Comparison of ENCODE assay signal across 16 cellular contexts in genomic region chr10:55370021-55370420, GRCh38.
A peak's percentile ranks its signal among the peaks of the same experiment; 100 is the strongest.
DNase-seq lines count a peak whose midpoint lies in the region; ATAC-seq and TF ChIP-seq lines count a peak whose summit lies in the region.
"Had no signal": no experiment of that assay in that cellular context is flagged by ENCODE, and none has a peak within 500 bp of the region (broad histone marks: within the 10 kb centered on the region; RNA-seq: fewer than 3 reads in every experiment).

No MANE protein-coding gene starts in this region.

- H3K4me3 ChIP-seq in GM23338 (no peak overlapping the region), Caco-2 (ENCODE audit: low read depth, low read length) (no peak overlapping the region)
- H3K4me3 ChIP-seq: breast epithelium, mucosa of descending colon had no signal

- H3K27ac ChIP-seq in GM23338 (ENCODE audit: low read depth): no peak overlapping the region
- H3K27ac ChIP-seq: breast epithelium, HL-60 had no signal

- no peaks in the 10 kb centered on the region for H3F3A ChIP-seq in GM23338 (replicated peaks; ENCODE audit: low read depth)

- BruUV-seq in Caco-2 (replicated peaks; lab: Mats Ljungman, UMichigan): no TSS peak

- no peaks in the 10 kb centered on the region; the same call in 1 of the 2 replicates for H3K9me2 ChIP-seq in GM23338 (ENCODE audit: insufficient read depth)

- intact Hi-C loops in Caco-2 (cut with micrococcal nuclease; ENCODE audit: unreplicated experiment): no loop called here

- H3K79me2 ChIP-seq in GM23338 (replicated peaks; ENCODE audit: insufficient read depth): no peaks in the 10 kb centered on the region

- H3K4me1 Mint-ChIP-seq in GM23338 (peaks cover 2% of the 10 kb centered on the region; the same call in 2 of the 3 replicates), Caco-2 (ENCODE audit: low read depth, unreplicated experiment) (no peaks in the 10 kb centered on the region)
- H3K4me1 Mint-ChIP-seq: CD14-positive monocyte, endodermal cell had no signal

- H4K20me1 ChIP-seq in GM23338 (replicated peaks; ENCODE audit: insufficient read depth): no peaks in the 10 kb centered on the region

- H3K27me3 Mint-ChIP-seq in GM23338 (ENCODE audit: insufficient read depth, low read depth, poor library complexity) (no peaks in the 10 kb centered on the region), Caco-2 (ENCODE audit: insufficient read depth, unreplicated experiment) (no peaks in the 10 kb centered on the region)

- H3K27ac Mint-ChIP-seq in GM23338: no peak overlapping the region
- no peak overlapping the region for H3K27ac Mint-ChIP-seq in Caco-2 (ENCODE audit: unreplicated experiment)
- H3K27ac Mint-ChIP-seq: activated CD8-positive, alpha-beta T cell treated with anti-CD3 and anti-CD28 coated beads, Interleukin-2, amount 10 ng/mL, durations not matched to agents 7 days and 5 days; CD14-positive monocyte; endodermal cell had no signal

- DNase-seq in GM23338 (ENCODE audit: low spot score): no peak
- DNase-seq in NCI-H2227 (lab: John Stamatoyannopoulos, UW; ENCODE audit: unreplicated experiment): peak; percentile 69
- peak; percentile 6 for DNase-seq in brain pericyte (ENCODE audit: low read depth, low spot score)
- peak; percentile 6 for DNase-seq in retina
- DNase-seq in cerebellar nuclear complex (lab: John Stamatoyannopoulos, UW): no peak
- DNase-seq in Caco-2: no peak
- DNase-seq: activated CD8-positive, alpha-beta T cell treated with anti-CD3 and anti-CD28 coated beads, Interleukin-2, amount 10 ng/mL, durations not matched to agents 7 days and 5 days; DND-41; endodermal cell; kidney; mucosa of descending colon; posterior cingulate gyrus had no signal

- TF ChIP-seq CTCF in GM23338 (conservative IDR thresholded peaks at IDR 0.05; ENCODE audit: low read depth in 2 of 2) (no peak), Caco-2 (IDR thresholded peaks at IDR 0.05; ENCODE audit: insufficient read depth in 1 of 2, low read depth in 1 of 2, low read length in 1 of 2, severe bottlenecking in 1 of 2, unreplicated experiment in 1 of 2) (no peak)

- H3K9me3 Mint-ChIP-seq in GM23338: no peaks in the 10 kb centered on the region
- no peaks in the 10 kb centered on the region for H3K9me3 Mint-ChIP-seq in Caco-2 (ENCODE audit: unreplicated experiment)
- H3K9me3 Mint-ChIP-seq: endodermal cell had no signal

- CTCF ChIA-PET in Caco-2 (lab: Charles Lee): no interaction called here

- no peaks in the 10 kb centered on the region for H3K9me3 ChIP-seq in Caco-2
- H3K9me3 ChIP-seq: breast epithelium, mucosa of descending colon had no signal

- no peaks in the 10 kb centered on the region for H3K4me1 ChIP-seq in GM23338 (ENCODE audit: insufficient read depth)
- H3K4me1 ChIP-seq in Caco-2: no peaks in the 10 kb centered on the region
- H3K4me1 ChIP-seq: breast epithelium had no signal

- POLR2A ChIA-PET in Caco-2 (lab: Charles Lee): no interaction called here

- no peaks in the 10 kb centered on the region for H3K36me3 Mint-ChIP-seq in GM23338 (ENCODE audit: low read depth)
- H3K36me3 Mint-ChIP-seq in Caco-2 (ENCODE audit: insufficient read depth, unreplicated experiment): no peaks in the 10 kb centered on the region
- H3K36me3 Mint-ChIP-seq: CD14-positive monocyte had no signal

- 0 out of 2 replicates have a peak overlapping the region, but pooled peaks have one; percentile 11 for H2AFZ ChIP-seq in GM23338

- ATAC-seq in GM23338 (no peak), HG02973 (IDR thresholded peaks at IDR 0.05; ENCODE audit: unreplicated experiment) (no peak)
- ATAC-seq: activated CD8-positive, alpha-beta T cell treated with anti-CD3 and anti-CD28 coated beads, Interleukin-2, amount 10 ng/mL, durations not matched to agents 7 days and 5 days; mucosa of descending colon had no signal

- H3K27me3 ChIP-seq in GM23338 (ENCODE audit: insufficient read depth) (no peaks in the 10 kb centered on the region), Caco-2 (replicated peaks; ENCODE audit: control insufficient read depth, insufficient read depth, low read length) (no peaks in the 10 kb centered on the region)
- H3K27me3 ChIP-seq: breast epithelium had no signal

- H3K4me3 Mint-ChIP-seq in GM23338 (no peak overlapping the region), Caco-2 (ENCODE audit: unreplicated experiment) (no peak overlapping the region)
- H3K4me3 Mint-ChIP-seq: activated CD8-positive, alpha-beta T cell treated with anti-CD3 and anti-CD28 coated beads, Interleukin-2, amount 10 ng/mL, durations not matched to agents 7 days and 5 days; CD14-positive monocyte; endodermal cell had no signal

- H3K36me3 ChIP-seq in GM23338 (ENCODE audit: insufficient read depth): no peaks in the 10 kb centered on the region
- no peaks in the 10 kb centered on the region for H3K36me3 ChIP-seq in Caco-2 (ENCODE audit: control insufficient read depth, insufficient read depth, low read length)
- H3K36me3 ChIP-seq: breast epithelium had no signal

- H3K4me2 ChIP-seq in GM23338: no peak overlapping the region

TF ChIP-seq in GM23338, 12 proteins besides CTCF, POLR2A, EP300 and RAD21 (continues in another document):
- TF ChIP-seq ETS1 (IDR thresholded peaks at IDR 0.05) (no peak), ZNF331 (CRISPR knock-in tag; IDR thresholded peaks at IDR 0.05; ENCODE audit: low read depth) (no peak), ZNF462 (CRISPR knock-in tag; IDR thresholded peaks at IDR 0.05) (no peak), POLR2AphosphoS5 (IDR thresholded peaks at IDR 0.05; ENCODE audit: low read depth) (no peak), EZH2phosphoT487 (IDR thresholded peaks at IDR 0.05; ENCODE audit: unreplicated experiment) (no peak), NANOG (IDR thresholded peaks at IDR 0.05; ENCODE audit: borderline replicate concordance) (no peak), EZH2 (IDR thresholded peaks at IDR 0.05; ENCODE audit: low read depth, unreplicated experiment) (no peak)

Comparison
In these comparisons a context has a peak if more than half of its experiments do, and no peak if none do; other contexts are left out.
1. DNase-seq: peak in NCI-H2227 (single experiment), brain pericyte (single experiment) and retina (single experiment); none in GM23338 (single experiment), cerebellar nuclear complex (0 of 2) and Caco-2 (0 of 2).